1 cellular context compared by ENCODE assay signal in the genomic region with DNA sequence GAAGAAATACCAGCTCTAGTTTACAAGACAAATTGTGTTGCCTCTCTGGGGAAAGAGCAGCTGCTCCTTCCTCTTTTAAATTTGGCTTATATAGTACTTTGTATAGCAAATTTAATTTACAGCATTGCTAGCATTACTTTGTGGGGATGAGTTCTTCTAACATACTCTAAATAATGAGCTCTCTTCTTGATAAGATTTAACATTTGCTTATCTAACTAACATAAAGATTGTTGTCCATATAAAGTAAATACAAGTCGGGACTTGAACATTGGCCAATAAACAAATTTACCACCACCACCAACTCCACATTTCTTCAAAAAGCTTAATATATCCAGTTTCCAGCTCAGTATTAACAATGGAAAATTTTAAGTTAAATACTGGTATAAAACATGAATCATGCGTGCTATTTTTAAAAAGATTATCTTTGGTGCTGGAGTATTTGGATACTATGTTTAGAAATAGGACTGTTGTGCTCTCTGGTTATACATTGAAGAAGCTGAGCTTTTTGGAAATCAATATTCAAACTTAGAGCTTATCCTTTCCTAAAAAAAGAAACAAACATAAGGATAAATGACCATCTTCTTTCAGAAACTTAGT.
TF ChIP-seq lines count a peak whose summit lies in the region.

No MANE protein-coding gene starts in this region.

TF ChIP-seq in IMR-90, 13 proteins besides CTCF, POLR2A, EP300 and RAD21 (continued from another document):
- TF ChIP-seq RFX5 (IDR thresholded peaks at IDR 0.05; ENCODE audit: low read depth, low read length) = no peak
